Comparison of ENCODE assay signal across 2 cellular contexts in genomic region chr1:167764458-167765330, GRCh38.
TF ChIP-seq lines count a peak whose summit lies in the region.

No MANE protein-coding gene starts in this region.

TF ChIP-seq in HEK293, 187 proteins besides CTCF, POLR2A, EP300 and RAD21:
- TF ChIP-seq ZNF18 (tag by site-specific recombination; IDR thresholded peaks at IDR 0.05), result no peak
- TF ChIP-seq ZFHX2 (tag by site-specific recombination; conservative IDR thresholded peaks at IDR 0.05), result no peak
- TF ChIP-seq ATF2 (tag by site-specific recombination; IDR thresholded peaks at IDR 0.05; ENCODE audit: low read depth), result 0 out of 2 replicates have a peak, but pooled peaks have one; percentile 27
- TF ChIP-seq ZNF140 (tag by site-specific recombination; IDR thresholded peaks at IDR 0.05), result no peak

TF ChIP-seq in H1, 55 proteins besides CTCF, POLR2A, EP300 and RAD21:
- TF ChIP-seq HDAC6 (IDR thresholded peaks at IDR 0.05; ENCODE audit: low read depth, low read length), result no peak
- TF ChIP-seq ZNF274 (IDR thresholded peaks at IDR 0.05; ENCODE audit: borderline replicate concordance, extremely low read depth, low read length), result no peak
- peak; percentile 39; the same call in 1 of the 2 replicates for TF ChIP-seq CEBPB (IDR thresholded peaks at IDR 0.05; ENCODE audit: low read depth, low read length)
